Comparison of ENCODE assay signal across 23 cellular contexts in genomic region chrX:49197543-49198087, GRCh38. TPM values are rescaled to one million over a fixed set of nuclear protein-coding genes. Genes with fewer than 3 reads are reported as not detected.
"Had no signal": no experiment of that assay in that cellular context is flagged by ENCODE, and none has a peak within 500 bp of the region (broad histone marks: within the 10 kb centered on the region; RNA-seq: fewer than 3 reads in every experiment).

No MANE protein-coding gene starts in this region.

- H3K4me3 ChIP-seq: adrenal gland, ascending aorta, esophagus squamous epithelium, gastrocnemius medialis, sigmoid colon, smooth muscle cell, tibial nerve, uterus had no signal

- H3K27ac ChIP-seq: ascending aorta, esophagus squamous epithelium, gastrocnemius medialis, sigmoid colon, tibial nerve, uterus had no signal

- DNase-seq: activated CD4-positive, alpha-beta memory T cell treated with anti-CD3 and anti-CD28 coated beads, Interleukin-2, amount 10 ng/mL, durations not matched to agents 7 days and 5 days; activated gamma-delta T cell treated with Interleukin-2 at 50 U/mL for 16 hours; adrenal gland; central memory CD4-positive, alpha-beta T cell; endodermal cell; esophagus squamous epithelium; gastrocnemius medialis; head of caudate nucleus; left ventricle myocardium superior; mammary epithelial cell; naive thymus-derived CD8-positive, alpha-beta T cell; occipital lobe; sigmoid colon; stimulated activated CD4-positive, alpha-beta T cell treated with anti-CD3 and anti-CD28 coated beads, Interleukin-2, amount 100 ng/mL, for 48 hours; stimulated activated naive CD4-positive, alpha-beta T cell treated with Interleukin-2 at 50 U/mL for 16 hours; T-helper 9 cell; uterus had no signal

- H3K4me3 Mint-ChIP-seq: activated CD4-positive, alpha-beta memory T cell treated with anti-CD3 and anti-CD28 coated beads, Interleukin-2, amount 10 ng/mL, durations not matched to agents 7 days and 5 days; endodermal cell; mesothelial cell of epicardium had no signal

- H3K27me3 ChIP-seq: adrenal gland, ascending aorta, esophagus squamous epithelium, gastrocnemius medialis, sigmoid colon, tibial nerve, uterus had no signal

- H3K9me3 ChIP-seq: adrenal gland, ascending aorta, esophagus squamous epithelium, gastrocnemius medialis, sigmoid colon, tibial nerve, uterus had no signal

- H3K4me1 ChIP-seq: adrenal gland, ascending aorta, uterus had no signal

- H3K36me3 Mint-ChIP-seq: activated naive CD4-positive, alpha-beta T cell treated with anti-CD3 and anti-CD28 coated beads, Interleukin-2, amount 50 U/mL, for 24 hours; mesothelial cell of epicardium; WTC11 had no signal

- ATAC-seq: gastrocnemius medialis; left ventricle myocardium superior; naive thymus-derived CD8-positive, alpha-beta T cell; WTC11 had no signal

- H3K36me3 ChIP-seq: adrenal gland, ascending aorta, esophagus squamous epithelium, gastrocnemius medialis, sigmoid colon, tibial nerve, uterus had no signal

- H3K27ac Mint-ChIP-seq: activated CD4-positive, alpha-beta memory T cell treated with anti-CD3 and anti-CD28 coated beads, Interleukin-2, amount 10 ng/mL, durations not matched to agents 7 days and 5 days; endodermal cell; mesothelial cell of epicardium; naive thymus-derived CD8-positive, alpha-beta T cell; WTC11 had no signal

- H3K9me3 Mint-ChIP-seq: activated CD4-positive, alpha-beta memory T cell treated with anti-CD3 and anti-CD28 coated beads, Interleukin-2, amount 10 ng/mL, durations not matched to agents 7 days and 5 days; activated naive CD4-positive, alpha-beta T cell treated with anti-CD3 and anti-CD28 coated beads, Interleukin-2, amount 50 U/mL, for 24 hours; naive thymus-derived CD8-positive, alpha-beta T cell; WTC11 had no signal

- H3K27me3 Mint-ChIP-seq: activated naive CD4-positive, alpha-beta T cell treated with anti-CD3 and anti-CD28 coated beads, Interleukin-2, amount 50 U/mL, for 24 hours; naive thymus-derived CD8-positive, alpha-beta T cell had no signal

RNA-seq across cellular contexts. Expression of gene SYP, which starts 2.4 kb away (rescaled TPM):
- total RNA-seq: smooth muscle cell had no signal

RNA-seq across cellular contexts. Expression of gene CACNA1F, which starts 35.5 kb away (rescaled TPM):
- total RNA-seq: ascending aorta, gastrocnemius medialis, occipital lobe, smooth muscle cell had no signal
